ENCODE assay signal across 2 cellular contexts in the genomic region with DNA sequence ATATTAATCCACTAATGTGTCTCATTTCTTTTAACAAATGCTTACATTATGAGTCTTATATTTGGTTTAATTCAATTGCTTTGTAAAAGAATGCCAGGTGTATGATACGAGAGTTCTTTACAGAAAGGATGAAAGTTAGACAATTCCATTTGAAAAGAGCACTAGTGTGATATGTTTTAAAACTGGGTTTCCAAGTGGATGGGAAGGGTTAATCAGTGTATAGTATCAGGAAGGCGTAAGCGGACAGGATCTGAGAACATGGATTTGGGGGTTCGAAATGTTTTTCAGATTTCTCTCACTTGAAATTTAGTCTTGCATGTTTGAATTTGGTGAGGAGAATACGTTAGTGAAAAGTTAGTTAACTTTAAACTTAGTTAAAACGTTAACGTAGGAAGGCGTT.
TF ChIP-seq lines count a peak whose summit lies in the region.

No MANE protein-coding gene starts in this region.

TF ChIP-seq in HCT116, 20 proteins besides CTCF, POLR2A, EP300 and RAD21:
- TF ChIP-seq ZNF274 (IDR thresholded peaks at IDR 0.05; ENCODE audit: low read depth, low read length) (no peak), JUND (IDR thresholded peaks at IDR 0.05) (no peak)

TF ChIP-seq in K562, 482 proteins besides CTCF, POLR2A, EP300 and RAD21:
- TF ChIP-seq, protein P1, sequence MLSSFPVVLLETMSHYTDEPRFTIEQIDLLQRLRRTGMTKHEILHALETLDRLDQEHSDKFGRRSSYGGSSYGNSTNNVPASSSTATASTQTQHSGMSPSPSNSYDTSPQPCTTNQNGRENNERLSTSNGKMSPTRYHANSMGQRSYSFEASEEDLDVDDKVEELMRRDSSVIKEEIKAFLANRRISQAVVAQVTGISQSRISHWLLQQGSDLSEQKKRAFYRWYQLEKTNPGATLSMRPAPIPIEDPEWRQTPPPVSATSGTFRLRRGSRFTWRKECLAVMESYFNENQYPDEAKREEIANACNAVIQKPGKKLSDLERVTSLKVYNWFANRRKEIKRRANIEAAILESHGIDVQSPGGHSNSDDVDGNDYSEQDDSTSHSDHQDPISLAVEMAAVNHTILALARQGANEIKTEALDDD (IDR thresholded peaks at IDR 0.05): 0 out of 2 replicates have a peak, but pooled peaks have one; percentile 20
- TF ChIP-seq ZNF184 (CRISPR knock-in tag; IDR thresholded peaks at IDR 0.05) (no peak), PHF20 (IDR thresholded peaks at IDR 0.05; ENCODE audit: partially characterized antibody) (no peak), RFX1 (IDR thresholded peaks at IDR 0.05) (no peak), MYC (IDR thresholded peaks at IDR 0.05; ENCODE audit: low read depth, low read length) (no peak), MYC (CRISPR knock-in tag; IDR thresholded peaks at IDR 0.05; ENCODE audit: borderline replicate concordance, low read depth) (no peak)
- TF ChIP-seq, protein P2, sequence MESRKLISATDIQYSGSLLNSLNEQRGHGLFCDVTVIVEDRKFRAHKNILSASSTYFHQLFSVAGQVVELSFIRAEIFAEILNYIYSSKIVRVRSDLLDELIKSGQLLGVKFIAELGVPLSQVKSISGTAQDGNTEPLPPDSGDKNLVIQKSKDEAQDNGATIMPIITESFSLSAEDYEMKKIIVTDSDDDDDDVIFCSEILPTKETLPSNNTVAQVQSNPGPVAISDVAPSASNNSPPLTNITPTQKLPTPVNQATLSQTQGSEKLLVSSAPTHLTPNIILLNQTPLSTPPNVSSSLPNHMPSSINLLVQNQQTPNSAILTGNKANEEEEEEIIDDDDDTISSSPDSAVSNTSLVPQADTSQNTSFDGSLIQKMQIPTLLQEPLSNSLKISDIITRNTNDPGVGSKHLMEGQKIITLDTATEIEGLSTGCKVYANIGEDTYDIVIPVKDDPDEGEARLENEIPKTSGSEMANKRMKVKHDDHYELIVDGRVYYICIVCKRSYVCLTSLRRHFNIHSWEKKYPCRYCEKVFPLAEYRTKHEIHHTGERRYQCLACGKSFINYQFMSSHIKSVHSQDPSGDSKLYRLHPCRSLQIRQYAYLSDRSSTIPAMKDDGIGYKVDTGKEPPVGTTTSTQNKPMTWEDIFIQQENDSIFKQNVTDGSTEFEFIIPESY (CRISPR knock-in tag; IDR thresholded peaks at IDR 0.05): peak; percentile 74; the same call in 1 of the 2 replicates
- TF ChIP-seq, protein P3, sequence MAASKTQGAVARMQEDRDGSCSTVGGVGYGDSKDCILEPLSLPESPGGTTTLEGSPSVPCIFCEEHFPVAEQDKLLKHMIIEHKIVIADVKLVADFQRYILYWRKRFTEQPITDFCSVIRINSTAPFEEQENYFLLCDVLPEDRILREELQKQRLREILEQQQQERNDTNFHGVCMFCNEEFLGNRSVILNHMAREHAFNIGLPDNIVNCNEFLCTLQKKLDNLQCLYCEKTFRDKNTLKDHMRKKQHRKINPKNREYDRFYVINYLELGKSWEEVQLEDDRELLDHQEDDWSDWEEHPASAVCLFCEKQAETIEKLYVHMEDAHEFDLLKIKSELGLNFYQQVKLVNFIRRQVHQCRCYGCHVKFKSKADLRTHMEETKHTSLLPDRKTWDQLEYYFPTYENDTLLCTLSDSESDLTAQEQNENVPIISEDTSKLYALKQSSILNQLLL (CRISPR knock-in tag; IDR thresholded peaks at IDR 0.05; ENCODE audit: borderline replicate concordance): no peak
- TF ChIP-seq, protein P4, sequence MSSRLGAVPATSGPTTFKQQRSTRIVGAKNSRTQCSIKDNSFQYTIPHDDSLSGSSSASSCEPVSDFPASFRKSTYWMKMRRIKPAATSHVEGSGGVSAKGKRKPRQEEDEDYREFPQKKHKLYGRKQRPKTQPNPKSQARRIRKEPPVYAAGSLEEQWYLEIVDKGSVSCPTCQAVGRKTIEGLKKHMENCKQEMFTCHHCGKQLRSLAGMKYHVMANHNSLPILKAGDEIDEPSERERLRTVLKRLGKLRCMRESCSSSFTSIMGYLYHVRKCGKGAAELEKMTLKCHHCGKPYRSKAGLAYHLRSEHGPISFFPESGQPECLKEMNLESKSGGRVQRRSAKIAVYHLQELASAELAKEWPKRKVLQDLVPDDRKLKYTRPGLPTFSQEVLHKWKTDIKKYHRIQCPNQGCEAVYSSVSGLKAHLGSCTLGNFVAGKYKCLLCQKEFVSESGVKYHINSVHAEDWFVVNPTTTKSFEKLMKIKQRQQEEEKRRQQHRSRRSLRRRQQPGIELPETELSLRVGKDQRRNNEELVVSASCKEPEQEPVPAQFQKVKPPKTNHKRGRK (tag; IDR thresholded peaks at IDR 0.05): 0 out of 2 replicates have a peak, but pooled peaks have one; percentile 25
- TF ChIP-seq, protein P5, sequence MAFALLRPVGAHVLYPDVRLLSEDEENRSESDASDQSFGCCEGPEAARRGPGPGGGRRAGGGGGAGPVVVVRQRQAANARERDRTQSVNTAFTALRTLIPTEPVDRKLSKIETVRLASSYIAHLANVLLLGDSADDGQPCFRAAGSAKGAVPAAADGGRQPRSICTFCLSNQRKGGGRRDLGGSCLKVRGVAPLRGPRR (CRISPR knock-in tag; IDR thresholded peaks at IDR 0.05): no peak
